ENCODE assay signal across 8 cellular contexts in genomic region chr20:45934587-45935415, GRCh38. TPM values are rescaled to one million over a fixed set of nuclear protein-coding genes. Genes with fewer than 3 reads are reported as not detected.
DNase-seq lines count a peak whose midpoint lies in the region; ATAC-seq and TF ChIP-seq lines count a peak whose summit lies in the region.

TSS of gene PCIF1 (plus strand) at chr20:45934683. CDS start at chr20:45939000, 4,317 bp downstream.

- H3K27ac ChIP-seq in esophagus squamous epithelium: peak within 1 kb of the TSS; percentile 100

- DNase-seq in Daoy (ENCODE audit: low read depth) (peak; percentile 97), GOT3 (lab: John Stamatoyannopoulos, UW) (peak; percentile 97), LHCN-M2 (ENCODE audit: low read depth) (peak; percentile 97), RPMI7951 (ENCODE audit: low read depth) (peak; percentile 98), esophagus squamous epithelium (lab: John Stamatoyannopoulos, UW) (peak; percentile 81), naive B cell (peak; percentile 99)
- peak; percentile 96 for DNase-seq in activated T-helper 1 cell treated with anti-CD3 and anti-CD28 coated beads, Interleukin-12 subunit alpha, Interleukin-12 subunit beta, Interleukin-2, Interleukin-4 antibody, amounts not matched to agents 30 ng/mL and 10 ng/mL and 1 ng/mL, durations not matched to agents 14 hours and 24 hours and 36 hours (ENCODE audit: low spot score)
- DNase-seq in stimulated activated effector memory CD8-positive, alpha-beta T cell treated with anti-CD3 and anti-CD28 coated beads, Interleukin-12 subunit alpha, Interleukin-12 subunit beta, amount 100 ng/mL, for 72 hours (ENCODE audit: low spot score in 2 of 2): peak; percentile 98 to 99

- H3K9me3 ChIP-seq in esophagus squamous epithelium: no peaks in the 10 kb centered on the region

- peak within 1 kb of the TSS; percentile 99 for H3K4me3 Mint-ChIP-seq in activated T-helper 1 cell treated with anti-CD3 and anti-CD28 coated beads, Interleukin-12 subunit alpha, Interleukin-12 subunit beta, Interleukin-2, Interleukin-4 antibody, amounts not matched to agents 30 ng/mL and 10 ng/mL and 1 ng/mL, durations not matched to agents 14 hours and 24 hours and 36 hours
- H3K4me3 Mint-ChIP-seq in naive B cell: peak within 1 kb of the TSS; percentile 95 to 99 (median 99)
- H3K4me3 Mint-ChIP-seq in stimulated activated effector memory CD8-positive, alpha-beta T cell treated with anti-CD3 and anti-CD28 coated beads, Interleukin-12 subunit alpha, Interleukin-12 subunit beta, amount 100 ng/mL, for 72 hours: peak within 1 kb of the TSS; percentile 98

- H3K4me3 ChIP-seq in esophagus squamous epithelium: peak within 1 kb of the TSS; percentile 91 to 99 (median 97)

- peaks cover 24% of the 10 kb centered on the region for H3K36me3 Mint-ChIP-seq in activated T-helper 1 cell treated with anti-CD3 and anti-CD28 coated beads, Interleukin-12 subunit alpha, Interleukin-12 subunit beta, Interleukin-2, Interleukin-4 antibody, amounts not matched to agents 30 ng/mL and 10 ng/mL and 1 ng/mL, durations not matched to agents 14 hours and 24 hours and 36 hours (ENCODE audit: low read depth)
- H3K36me3 Mint-ChIP-seq in naive B cell: peaks cover 19 to 23% of the 10 kb centered on the region in 2 donors
- peaks cover 56% of the 10 kb centered on the region for H3K36me3 Mint-ChIP-seq in stimulated activated effector memory CD8-positive, alpha-beta T cell treated with anti-CD3 and anti-CD28 coated beads, Interleukin-12 subunit alpha, Interleukin-12 subunit beta, amount 100 ng/mL, for 72 hours

- H3K27ac Mint-ChIP-seq in activated T-helper 1 cell treated with anti-CD3 and anti-CD28 coated beads, Interleukin-12 subunit alpha, Interleukin-12 subunit beta, Interleukin-2, Interleukin-4 antibody, amounts not matched to agents 30 ng/mL and 10 ng/mL and 1 ng/mL, durations not matched to agents 14 hours and 24 hours and 36 hours: peak within 1 kb of the TSS; percentile 98
- H3K27ac Mint-ChIP-seq in naive B cell: peak within 1 kb of the TSS; percentile 94 to 99 (median 97)
- H3K27ac Mint-ChIP-seq in stimulated activated effector memory CD8-positive, alpha-beta T cell treated with anti-CD3 and anti-CD28 coated beads, Interleukin-12 subunit alpha, Interleukin-12 subunit beta, amount 100 ng/mL, for 72 hours: peak within 1 kb of the TSS; percentile 99

- peak in 1 of 6 experiments; percentile 10 for TF ChIP-seq CTCF in esophagus squamous epithelium (IDR thresholded peaks at IDR 0.05)

- ATAC-seq in naive B cell (ENCODE audit: low read depth in 2 of 2): peak; percentile 78 to 82
- ATAC-seq in stimulated activated effector memory CD8-positive, alpha-beta T cell treated with anti-CD3 and anti-CD28 coated beads, Interleukin-12 subunit alpha, Interleukin-12 subunit beta, amount 100 ng/mL, for 72 hours: peak; percentile 85

- H3K36me3 ChIP-seq in esophagus squamous epithelium: peaks cover 17 to 40% (median 23%) of the 10 kb centered on the region in 3 donors

- no peaks in the 10 kb centered on the region for H3K9me3 Mint-ChIP-seq in activated T-helper 1 cell treated with anti-CD3 and anti-CD28 coated beads, Interleukin-12 subunit alpha, Interleukin-12 subunit beta, Interleukin-2, Interleukin-4 antibody, amounts not matched to agents 30 ng/mL and 10 ng/mL and 1 ng/mL, durations not matched to agents 14 hours and 24 hours and 36 hours
- no peaks in the 10 kb centered on the region for H3K9me3 Mint-ChIP-seq in naive B cell
- H3K9me3 Mint-ChIP-seq in stimulated activated effector memory CD8-positive, alpha-beta T cell treated with anti-CD3 and anti-CD28 coated beads, Interleukin-12 subunit alpha, Interleukin-12 subunit beta, amount 100 ng/mL, for 72 hours: no peaks in the 10 kb centered on the region

- peaks cover 23% of the 10 kb centered on the region for H3K4me1 Mint-ChIP-seq in activated T-helper 1 cell treated with anti-CD3 and anti-CD28 coated beads, Interleukin-12 subunit alpha, Interleukin-12 subunit beta, Interleukin-2, Interleukin-4 antibody, amounts not matched to agents 30 ng/mL and 10 ng/mL and 1 ng/mL, durations not matched to agents 14 hours and 24 hours and 36 hours (ENCODE audit: low read depth)
- H3K4me1 Mint-ChIP-seq in naive B cell: peaks cover 10 to 34% (median 34%) of the 10 kb centered on the region in 3 donors
- H3K4me1 Mint-ChIP-seq in stimulated activated effector memory CD8-positive, alpha-beta T cell treated with anti-CD3 and anti-CD28 coated beads, Interleukin-12 subunit alpha, Interleukin-12 subunit beta, amount 100 ng/mL, for 72 hours: peaks cover 26% of the 10 kb centered on the region

- no peaks in the 10 kb centered on the region for H3K27me3 Mint-ChIP-seq in activated T-helper 1 cell treated with anti-CD3 and anti-CD28 coated beads, Interleukin-12 subunit alpha, Interleukin-12 subunit beta, Interleukin-2, Interleukin-4 antibody, amounts not matched to agents 30 ng/mL and 10 ng/mL and 1 ng/mL, durations not matched to agents 14 hours and 24 hours and 36 hours (ENCODE audit: insufficient read depth)
- no peaks in the 10 kb centered on the region for H3K27me3 Mint-ChIP-seq in naive B cell

- intact Hi-C loops in activated T-helper 1 cell treated with anti-CD3 and anti-CD28 coated beads, Interleukin-12 subunit alpha, Interleukin-12 subunit beta, Interleukin-2, Interleukin-4 antibody, amounts not matched to agents 30 ng/mL and 10 ng/mL and 1 ng/mL, durations not matched to agents 14 hours and 24 hours and 36 hours (cut with micrococcal nuclease): loop anchor here (1.0 to 10.0 kb wide), 10 partner anchors 24 to 970 kb away; partner anchors contain the start of genes ACOT8, CTSA, DNTTIP1 and ELMO2
- intact Hi-C loops in esophagus squamous epithelium (cut with DNase I): no loop called here

- peak in 3 of 4 donors; percentile 53 to 99 (median 96) for TF ChIP-seq POLR2A in esophagus squamous epithelium (IDR thresholded peaks at IDR 0.05)

- H3K4me1 ChIP-seq in esophagus squamous epithelium: peaks cover 16 to 53% (median 16%) of the 10 kb centered on the region in 3 donors

- WGBS in esophagus squamous epithelium, 2 donors: 0% methylated on average over 7 to 21 of the region's 102 CpGs

- no peaks in the 10 kb centered on the region for H3K27me3 ChIP-seq in esophagus squamous epithelium

RNA-seq across cellular contexts. Expression of gene PCIF1, which starts in this region (rescaled TPM):
- 2.7 and 3.6 TPM in 2 replicates for total RNA-seq in Daoy (2014; rRNA removed; shearing (Covaris generic))
- 10.2 and 13.6 TPM in 2 replicates for total RNA-seq in LHCN-M2 (2014; rRNA removed)
- 25.7 TPM for polyA plus RNA-seq in LHCN-M2 (2012)
- total RNA-seq in RPMI7951 (2014; rRNA removed; shearing (Covaris generic)): 11.5 and 13.6 TPM in 2 replicates
- total RNA-seq in activated T-helper 1 cell treated with anti-CD3 and anti-CD28 coated beads, Interleukin-12 subunit alpha, Interleukin-12 subunit beta, Interleukin-2, Interleukin-4 antibody, amounts not matched to agents 30 ng/mL and 10 ng/mL and 1 ng/mL, durations not matched to agents 14 hours and 24 hours and 36 hours: 27.9 and 28.5 TPM in 2 replicates
- 10 to 100 TPM; 10.4 to 36.8 (median 16.4) TPM for total RNA-seq in esophagus squamous epithelium
- polyA plus RNA-seq in naive B cell (ENCODE audit: low read depth in 6 of 6): 100 to 1,000 TPM in 1 of 6 donors, 10 to 100 TPM in 5; 76.3 to 123 (median 91.4) TPM

Comparison
In these comparisons a context has a peak if more than half of its experiments do, and no peak if none do; other contexts are left out.
1. Peak in every context shown above with its lines: DNase-seq, ATAC-seq, H3K4me3 ChIP-seq and H3K27ac ChIP-seq.